In genomic region chr12:14885718-14886201, GRCh38 we compare ENCODE assay signal across 8 cellular contexts. TPM values are rescaled to one million over a fixed set of nuclear protein-coding genes. Genes with fewer than 3 reads are reported as not detected.
A peak's percentile ranks its signal among the peaks of the same experiment; 100 is the strongest.
DNase-seq lines count a peak whose midpoint lies in the region; TF ChIP-seq lines count a peak whose summit lies in the region.

MGP (minus strand) TSS chr12:14885854; CDS start chr12:14885791, 63 bp downstream.

- no peak for TF ChIP-seq CTCF in Peyer's patch (IDR thresholded peaks at IDR 0.05)
- no peak for TF ChIP-seq CTCF in fibroblast of lung (conservative IDR thresholded peaks at IDR 0.05 in 1 of 2, IDR thresholded peaks at IDR 0.05 in 1 of 2; ENCODE audit: low read depth in 1 of 2, low read length in 2 of 2)
- TF ChIP-seq CTCF in parathyroid adenoma (IDR thresholded peaks at IDR 0.05): no peak

- H2AFZ ChIP-seq in fibroblast of lung (ENCODE audit: low read length): peak within 1 kb of the TSS; percentile 18
- H2AFZ ChIP-seq in parathyroid adenoma: peak within 1 kb of the TSS; percentile 36

- H3K27me3 ChIP-seq in Peyer's patch (no peaks in the 10 kb centered on the region), fibroblast of lung (ENCODE audit: control insufficient read depth, insufficient read depth, low read length) (peaks cover 2% of the 10 kb centered on the region), parathyroid adenoma (ENCODE audit: control insufficient read depth, insufficient read depth, low read length) (no peaks in the 10 kb centered on the region)

- no peaks in the 10 kb centered on the region for H3K36me3 ChIP-seq in Peyer's patch
- no peaks in the 10 kb centered on the region for H3K36me3 ChIP-seq in fibroblast of lung (ENCODE audit: control insufficient read depth, insufficient read depth, low read length)
- no peaks in the 10 kb centered on the region for H3K36me3 ChIP-seq in parathyroid adenoma (ENCODE audit: control insufficient read depth, insufficient read depth, low read length)

- H3K9me3 ChIP-seq in Peyer's patch (no peaks in the 10 kb centered on the region), fibroblast of lung (ENCODE audit: control insufficient read depth, insufficient read depth, low read depth, low read length) (no peaks in the 10 kb centered on the region), parathyroid adenoma (ENCODE audit: control insufficient read depth, low read length) (no peaks in the 10 kb centered on the region)

- no peaks in the 10 kb centered on the region for H3K79me2 ChIP-seq in fibroblast of lung (ENCODE audit: control insufficient read depth, insufficient read depth, low read length)
- no peaks in the 10 kb centered on the region for H3K79me2 ChIP-seq in parathyroid adenoma

- no peak for TF ChIP-seq POLR2A in Peyer's patch (IDR thresholded peaks at IDR 0.05)

- no peaks in the 10 kb centered on the region for H3K4me1 ChIP-seq in Peyer's patch
- peaks cover 6% of the 10 kb centered on the region for H3K4me1 ChIP-seq in fibroblast of lung (ENCODE audit: control insufficient read depth, extremely low read depth, insufficient read depth, low read length)
- no peaks in the 10 kb centered on the region for H3K4me1 ChIP-seq in parathyroid adenoma

- H3K9ac ChIP-seq in fibroblast of lung (ENCODE audit: insufficient read depth, low read length) (no peak within 1 kb of the TSS), parathyroid adenoma (no peak within 1 kb of the TSS)

- DNase-seq in CD1c-positive myeloid dendritic cell (ENCODE audit: extremely low spot score) (peak; percentile 10), Peyer's patch (peak in 2 of 3 donors; percentile 18 to 60), fibroblast of lung (ENCODE audit: low read depth in 2 of 2) (peak; percentile 77 to 89), NK-92 (lab: John Stamatoyannopoulos, UW; ENCODE audit: unreplicated experiment) (no peak), occipital lobe (lab: John Stamatoyannopoulos, UW) (no peak), ecto neural progenitor cell (ENCODE audit: low spot score) (no peak), NCI-H2196 (lab: John Stamatoyannopoulos, UW; ENCODE audit: unreplicated experiment) (no peak)

- no peaks in the 10 kb centered on the region for H4K20me1 ChIP-seq in fibroblast of lung (ENCODE audit: control insufficient read depth, extremely low read depth, insufficient read depth, low read length)

- H3K4me2 ChIP-seq in fibroblast of lung (ENCODE audit: extremely low read depth, insufficient read depth, low read length) (peak within 1 kb of the TSS; percentile 69), parathyroid adenoma (ENCODE audit: low read length) (peak within 1 kb of the TSS; percentile 52)

- peak within 1 kb of the TSS; percentile 22 to 71 (median 48) for H3K27ac ChIP-seq in Peyer's patch
- H3K27ac ChIP-seq in fibroblast of lung (ENCODE audit: insufficient read depth, low read length): no peak within 1 kb of the TSS
- H3K27ac ChIP-seq in parathyroid adenoma: peak within 1 kb of the TSS; percentile 33

- H3K4me3 ChIP-seq in Peyer's patch (peak within 1 kb of the TSS in 3 of 4 donors; percentile 7 to 37 (median 17)), fibroblast of lung (replicated peaks in 1 of 4; ENCODE audit: control extremely low read depth in 1 of 4, insufficient read depth in 1 of 4, low read depth in 3 of 4, low read length in 4 of 4) (peak within 1 kb of the TSS; percentile 3 to 48 (median 35)), parathyroid adenoma (ENCODE audit: low read depth, low read length) (peak within 1 kb of the TSS; percentile 42)

RNA-seq across cellular contexts. Expression of gene MGP, which starts in this region (rescaled TPM):
- total RNA-seq in Peyer's patch: 100 to 1,000 TPM in 3 of 4 donors, 10 to 100 TPM in 1; 76.0 to 127 (median 115) TPM
- total RNA-seq in fibroblast of lung: 2.0 and 38.0 TPM in 2 replicates
- 9.5 and 15.9 TPM in 2 replicates for polyA plus RNA-seq in fibroblast of lung
- polyA plus RNA-seq in fibroblast of lung (2012): 10.6 and 21.1 TPM in 2 replicates
- polyA minus RNA-seq in fibroblast of lung (ENCODE audit: low replicate concordance): 0.41 and 2.9 TPM in 2 replicates
- total RNA-seq in occipital lobe: 3.9 TPM

Comparison
In these comparisons a context has a peak if more than half of its experiments do, and no peak if none do; other contexts are left out.
1. DNase-seq: peak in CD1c-positive myeloid dendritic cell (single experiment), Peyer's patch (2 of 3) and fibroblast of lung (2 of 2); none in NK-92 (single experiment), occipital lobe (single experiment), ecto neural progenitor cell (single experiment) and NCI-H2196 (single experiment).
2. Peak in every context shown above with its lines, with median percentiles within 50 percentile points of each other: H3K4me3 ChIP-seq.